Comparison of ENCODE assay signal across 8 cellular contexts in genomic region chr2:121489284-121489683, GRCh38. TPM values are rescaled to one million over a fixed set of nuclear protein-coding genes. Genes with fewer than 3 reads are reported as not detected.
A peak's percentile ranks its signal among the peaks of the same experiment; 100 is the strongest.
DNase-seq lines count a peak whose midpoint lies in the region; ATAC-seq, FAIRE-seq and TF ChIP-seq lines count a peak whose summit lies in the region.

No MANE protein-coding gene starts in this region.

- ATAC-seq in A549 (peak in 1 of 2 experiments; percentile 39; a peak in 2 of 6 replicates), GM18858 (IDR thresholded peaks at IDR 0.05; ENCODE audit: unreplicated experiment) (no peak)

- TF ChIP-seq EP300 in A549 (IDR thresholded peaks at IDR 0.05), result no peak

- peak overlapping the region; percentile 1; the same call in 1 of the 2 replicates for H3K9ac ChIP-seq in GM23248

- H3K27me3 ChIP-seq in GM23248 (replicated peaks; ENCODE audit: insufficient read depth) (no peaks in the 10 kb centered on the region), bronchial epithelial cell (ENCODE audit: control insufficient read depth, insufficient read depth, low read length) (no peaks in the 10 kb centered on the region)

- H3K9me2 ChIP-seq in GM23248 (ENCODE audit: insufficient read depth), result no peaks in the 10 kb centered on the region

- no peaks in the 10 kb centered on the region for H4K20me1 ChIP-seq in GM23248 (ENCODE audit: insufficient read depth)

- peaks cover 82% of the 10 kb centered on the region for H3K79me2 ChIP-seq in GM23248 (ENCODE audit: insufficient read depth)

- CTCF ChIA-PET in A549 (lab: Yijun Ruan, JAX), result no interaction called here

- no peaks in the 10 kb centered on the region; the same call in 1 of the 2 replicates for H3K36me3 ChIP-seq in GM23248 (ENCODE audit: low read depth)
- H3K36me3 ChIP-seq in bronchial epithelial cell (ENCODE audit: control insufficient read depth, insufficient read depth, low read length), result no peaks in the 10 kb centered on the region

- POLR2A ChIA-PET in A549 (lab: Yijun Ruan, JAX), result no interaction called here

- H3K4me3 ChIP-seq in A549 (no peak overlapping the region), GM23248 (no peak overlapping the region), bronchial epithelial cell (ENCODE audit: low read depth, low read length) (no peak overlapping the region)

- in situ Hi-C loops in GM23248 (cut with MboI) (no loop called here), KBM-7 (cut with MboI; ENCODE audit: low pct_unique_long_range_greater_than_20kb, low sequenced_read_pairs) (no loop called here)

- DNase-seq in A549 (ENCODE audit: low read depth in 1 of 2, low spot score in 1 of 2), result peak in 1 of 2 experiments; percentile 42
- no peak for DNase-seq in GM23248
- DNase-seq in NCI-H2029 (lab: John Stamatoyannopoulos, UW), result peak; percentile 81
- peak; percentile 67 for DNase-seq in bronchial epithelial cell (ENCODE audit: low read depth)
- DNase-seq in GM10266 (ENCODE audit: extremely low spot score), result no peak
- no peak for DNase-seq in GDM1 (lab: John Stamatoyannopoulos, UW)
- DNase-seq in KBM-7, result no peak

- no peak for TF ChIP-seq RAD21 in A549 (conservative IDR thresholded peaks at IDR 0.05 in 1 of 2, IDR thresholded peaks at IDR 0.05 in 1 of 2)

- no peak for TF ChIP-seq CTCF in A549 (IDR thresholded peaks at IDR 0.05)
- TF ChIP-seq CTCF in bronchial epithelial cell (IDR thresholded peaks at IDR 0.05; ENCODE audit: insufficient read depth, low read length, severe bottlenecking), result no peak
- TF ChIP-seq CTCF in GM10266 (IDR thresholded peaks at IDR 0.05; ENCODE audit: control insufficient read depth, insufficient read depth, low read depth, missing control alignments), result no peak

- H2AFZ ChIP-seq in GM23248, result no peak overlapping the region

- H3K4me1 ChIP-seq in A549 (peaks cover 20% of the 10 kb centered on the region), GM23248 (ENCODE audit: insufficient read depth) (peaks cover 46% of the 10 kb centered on the region)

- peak overlapping the region; percentile 33 for H3K4me2 ChIP-seq in A549
- H3K4me2 ChIP-seq in GM23248 (ENCODE audit: unreplicated experiment), result peak overlapping the region; percentile 17

- H3K9me3 ChIP-seq in A549, result no peaks in the 10 kb centered on the region
- no peaks in the 10 kb centered on the region for H3K9me3 ChIP-seq in GM23248 (ENCODE audit: low read depth)

- H3K27ac ChIP-seq in A549, result no peak overlapping the region
- H3K27ac ChIP-seq in GM23248, result peak overlapping the region; percentile 52; the same call in 1 of the 2 replicates

- H3F3A ChIP-seq in GM23248 (ENCODE audit: insufficient read depth), result peaks cover 44% of the 10 kb centered on the region

- TF ChIP-seq POLR2A in A549 (IDR thresholded peaks at IDR 0.05; ENCODE audit: low read length), result no peak

- 14% methylated on average over 1 of the region's 1 CpG for WGBS in A549 (ENCODE audit: missing lambda C conversion rate)
- 96 to 100% methylated on average over 1 of the region's 1 CpG for WGBS in GM23248 (ENCODE audit: low coverage in 1 of 2, low lambda C conversion rate in 2 of 2, missing lambda C conversion rate in 2 of 2), 2 experiments

- FAIRE-seq in A549 (lab: Jason Lieb, UNC) (no peak), bronchial epithelial cell (lab: Jason Lieb, UNC) (no peak)

TF ChIP-seq in A549, 52 proteins besides CTCF, POLR2A, EP300 and RAD21:
- TF ChIP-seq CEBPB (IDR thresholded peaks at IDR 0.05) (peak in 1 of 2 experiments; percentile 36; a peak in 1 of 4 replicates), GATA3 (IDR thresholded peaks at IDR 0.05; ENCODE audit: borderline replicate concordance) (no peak), FOSL2 (IDR thresholded peaks at IDR 0.05) (no peak), FOSL2 (CRISPR knock-in tag; IDR thresholded peaks at IDR 0.05) (no peak), ZC3H11A (IDR thresholded peaks at IDR 0.05) (no peak), CHD4 (IDR thresholded peaks at IDR 0.05; ENCODE audit: borderline replicate concordance) (no peak)

RNA-seq across cellular contexts. Expression of gene RNU4ATAC, which starts 41.4 kb away (rescaled TPM):
- not detected in 2 replicates for polyA plus RNA-seq in A549 (2011; rRNA removed)
- not detected in 2 replicates for polyA plus RNA-seq in A549 (2012; cell fraction: cytosol; rRNA removed)
- not detected in 2 replicates for polyA plus RNA-seq in A549 (2012; cell fraction: nucleus; rRNA removed)
- polyA plus RNA-seq in A549 (2017; fragmentation: RNase III; extraction: RNeasy Plus Mini Kit Qiagen cat#74134 plus additional on column Dnase treatment), result not detected in 3 replicates
- under 0.01 TPM in 2 replicates for polyA minus RNA-seq in A549 (2011; rRNA and poly(A)+ RNA removed)
- total RNA-seq in GM23248 (2014; rRNA removed; shearing (Covaris generic)), result not detected in 2 replicates
- polyA plus RNA-seq in GM23248 (2016; fragmentation: Nextera tagmentation; extraction: Ambion mirVana), result 6.2 TPM in 1 of 2 replicates, not detected in the other
- total RNA-seq in bronchial epithelial cell, result under 0.01 TPM in 2 replicates

Comparison
In these comparisons a context has a peak if more than half of its experiments do, and no peak if none do; other contexts are left out.
1. DNase-seq: peak in NCI-H2029 (single experiment) and bronchial epithelial cell (single experiment); none in GM23248 (single experiment), GM10266 (single experiment), GDM1 (single experiment) and KBM-7 (single experiment).